Comparison of ENCODE assay signal across 1 cellular context in genomic region chr10:133403359-133403758, GRCh38.
TF ChIP-seq lines count a peak whose summit lies in the region.

No MANE protein-coding gene starts in this region.

TF ChIP-seq in WTC11, 78 proteins besides CTCF, POLR2A, EP300 and RAD21 (continued from another document):
- no peak for TF ChIP-seq ZNF532 (CRISPR knock-in tag; IDR thresholded peaks at IDR 0.05; ENCODE audit: borderline replicate concordance)
- TF ChIP-seq ZNF232 (CRISPR knock-in tag; IDR thresholded peaks at IDR 0.05) = no peak
- no peak for TF ChIP-seq ETV6 (CRISPR knock-in tag; IDR thresholded peaks at IDR 0.05)
- no peak for TF ChIP-seq CREM (CRISPR knock-in tag; IDR thresholded peaks at IDR 0.05)
- TF ChIP-seq TEAD1 (CRISPR knock-in tag; IDR thresholded peaks at IDR 0.05) = no peak
- no peak for TF ChIP-seq FOXP4 (CRISPR knock-in tag; IDR thresholded peaks at IDR 0.05)
- TF ChIP-seq NR1H2 (CRISPR knock-in tag; IDR thresholded peaks at IDR 0.05) = no peak
- TF ChIP-seq EMX1 (CRISPR knock-in tag; IDR thresholded peaks at IDR 0.05) = no peak
